In the genomic region with DNA sequence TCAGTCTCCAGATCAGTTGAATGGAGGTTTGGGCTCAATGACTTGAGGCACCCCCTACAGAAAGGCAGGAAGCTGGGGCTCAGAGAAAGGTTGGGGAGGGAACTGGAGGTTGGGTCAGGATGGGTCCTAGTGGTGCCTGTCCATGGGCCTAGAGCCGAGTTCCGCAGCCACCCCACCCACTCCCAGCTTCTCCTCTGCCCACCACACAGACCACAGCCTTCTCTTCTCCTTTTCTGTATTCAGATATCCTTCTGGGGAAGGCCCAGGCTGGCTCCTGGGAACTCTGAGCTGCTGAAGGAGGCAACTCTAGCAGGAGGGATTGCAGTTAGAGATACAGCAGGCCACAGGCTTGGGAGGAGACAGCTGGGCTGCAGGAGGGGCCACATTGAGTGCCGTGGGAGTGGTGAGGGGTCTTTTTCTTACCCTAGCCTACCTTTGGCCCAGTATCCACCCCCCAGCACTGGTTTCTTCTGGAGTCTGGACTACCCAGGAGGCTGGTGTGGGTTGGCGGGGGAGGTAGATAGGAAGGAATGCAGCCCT, we compare ENCODE assay signal across 20 cellular contexts.
"Had no signal": no experiment of that assay in that cellular context is flagged by ENCODE, and none has a peak within 500 bp of the region (broad histone marks: within the 10 kb centered on the region; RNA-seq: fewer than 3 reads in every experiment).

No MANE protein-coding gene starts in this region.

- H3K9me3 ChIP-seq: adrenal gland, MG63, Peyer's patch had no signal

- H3K4me1 ChIP-seq: adrenal gland, Peyer's patch had no signal

- H3K36me3 Mint-ChIP-seq: activated naive CD8-positive, alpha-beta T cell treated with anti-CD3 and anti-CD28 coated beads, Interleukin-2, amount 10 ng/mL, durations not matched to agents 7 days and 5 days had no signal

- H3K27me3 ChIP-seq: adrenal gland, MG63, Peyer's patch had no signal

- H3K27ac ChIP-seq: Peyer's patch, RWPE1 had no signal

- H3K36me3 ChIP-seq: adrenal gland, MG63, Peyer's patch had no signal

- DNase-seq: activated CD4-positive, alpha-beta T cell treated with anti-CD3 and anti-CD28 coated beads for 4 hours; activated CD8-positive, alpha-beta memory T cell treated with anti-CD3 and anti-CD28 coated beads, Interleukin-2, amount 50 U/mL, for 48 hours; activated CD8-positive, alpha-beta T cell treated with anti-CD3 and anti-CD28 coated beads for 36 hours; activated naive CD4-positive, alpha-beta T cell treated with anti-CD3 and anti-CD28 coated beads, Interleukin-2, amount 50 U/mL, for 16 hours; activated naive CD8-positive, alpha-beta T cell treated with anti-CD3 and anti-CD28 coated beads, Interleukin-2, amount 10 ng/mL, durations not matched to agents 7 days and 5 days; activated T-cell treated with anti-CD3 and anti-CD28 coated beads, Interleukin-2, amount 50 U/mL, for 1 hour; MG63; NCI-H1105; NCI-H1436 treated with DMSO at 0.1 percent for 48 hours; NCI-H187; NCI-H2081; NCI-H510A treated with DMSO at 0.1 percent for 48 hours; NCI-H69; NK-92 treated with Interleukin-12 subunit alpha and Interleukin-12 subunit beta, amount 100 ng/mL, for 24 hours; SHP77 treated with DMSO at 0.1 percent for 48 hours had no signal

- H3K4me3 ChIP-seq: adrenal gland, MG63, Peyer's patch had no signal

- ATAC-seq: activated CD4-positive, CD25-positive, alpha-beta regulatory T cell treated with anti-CD3 and anti-CD28 coated beads, Interleukin-2, amount 50 U/mL, for 24 hours; activated CD8-positive, alpha-beta T cell treated with anti-CD3 and anti-CD28 coated beads for 36 hours had no signal

- H3K27ac Mint-ChIP-seq: activated CD8-positive, alpha-beta T cell treated with anti-CD3 and anti-CD28 coated beads for 36 hours; activated naive CD8-positive, alpha-beta T cell treated with anti-CD3 and anti-CD28 coated beads, Interleukin-2, amount 10 ng/mL, durations not matched to agents 7 days and 5 days; T-helper 1 cell treated with Interleukin-12 subunit alpha and Interleukin-12 subunit beta and Interleukin-4 antibody, amounts not matched to agents 30 μg/mL and 1 μg/mL, for 36 hours had no signal

- H3K9me3 Mint-ChIP-seq: T-helper 1 cell treated with Interleukin-12 subunit alpha and Interleukin-12 subunit beta and Interleukin-4 antibody, amounts not matched to agents 30 μg/mL and 1 μg/mL, for 36 hours had no signal

- H3K4me3 Mint-ChIP-seq: activated CD8-positive, alpha-beta T cell treated with anti-CD3 and anti-CD28 coated beads for 36 hours; activated naive CD8-positive, alpha-beta T cell treated with anti-CD3 and anti-CD28 coated beads, Interleukin-2, amount 10 ng/mL, durations not matched to agents 7 days and 5 days; T-helper 1 cell treated with Interleukin-12 subunit alpha and Interleukin-12 subunit beta and Interleukin-4 antibody, amounts not matched to agents 30 μg/mL and 1 μg/mL, for 36 hours had no signal
